1 cellular context compared by ENCODE assay signal in genomic region chr17:28720247-28720996, GRCh38.
TF ChIP-seq lines count a peak whose summit lies in the region.

No MANE protein-coding gene starts in this region.

TF ChIP-seq in K562, 482 proteins besides CTCF, POLR2A, EP300 and RAD21 (continued from another document):
- TF ChIP-seq ATF3 (IDR thresholded peaks at IDR 0.05) (no peak), ATF3 (CRISPR knock-in tag; conservative IDR thresholded peaks at IDR 0.05) (no peak; the same call in 1 of the 2 replicates), LARP7 (IDR thresholded peaks at IDR 0.05) (peak; percentile 1; the same call in 1 of the 2 replicates), ELF1 (tag; IDR thresholded peaks at IDR 0.05) (no peak), PYGO2 (tag; IDR thresholded peaks at IDR 0.05) (no peak), E2F4 (CRISPR knock-in tag; IDR thresholded peaks at IDR 0.05; ENCODE audit: low read depth) (no peak; the same call in 1 of the 2 replicates), NELFE (IDR thresholded peaks at IDR 0.05; ENCODE audit: insufficient read depth, insufficient read length) (no peak), MCM3 (IDR thresholded peaks at IDR 0.05) (no peak), ZC3H4 (CRISPR knock-in tag; IDR thresholded peaks at IDR 0.05; ENCODE audit: borderline replicate concordance) (no peak), HDGF (IDR thresholded peaks at IDR 0.05) (0 out of 2 replicates have a peak, but pooled peaks have one; percentile 35), MXD1 (CRISPR knock-in tag; IDR thresholded peaks at IDR 0.05; ENCODE audit: borderline replicate concordance, poor library complexity, severe bottlenecking) (no peak), ZNF143 (CRISPR knock-in tag; IDR thresholded peaks at IDR 0.05) (no peak), ZNF561 (CRISPR knock-in tag; conservative IDR thresholded peaks at IDR 0.05) (no peak)
